30 cellular contexts compared by ENCODE assay signal in genomic region chr20:49752504-49752903, GRCh38.
"Had no signal": no experiment of that assay in that cellular context is flagged by ENCODE, and none has a peak within 500 bp of the region (broad histone marks: within the 10 kb centered on the region; RNA-seq: fewer than 3 reads in every experiment).

No MANE protein-coding gene starts in this region.

- DNase-seq: activated CD4-positive, alpha-beta T cell treated with anti-CD3 and anti-CD28 coated beads for 48 hours; activated CD4-positive, alpha-beta T cell treated with anti-CD3 and anti-CD28 coated beads, Interleukin-2, amount 50 U/mL, for 48 hours; activated CD8-positive, alpha-beta memory T cell treated with anti-CD3 and anti-CD28 coated beads for 24 hours; activated effector memory CD4-positive, alpha-beta T cell treated with anti-CD3 and anti-CD28 coated beads, Interleukin-2, amount 50 U/mL, for 16 hours; activated naive CD4-positive, alpha-beta T cell treated with anti-CD3 and anti-CD28 coated beads for 36 hours; activated naive CD8-positive, alpha-beta T cell treated with anti-CD3 and anti-CD28 coated beads for 36 hours; brain microvascular endothelial cell; caudate nucleus; cortex of kidney; effector memory CD8-positive, alpha-beta T cell; erythroblast; left cardiac atrium; left ventricle myocardium superior; naive thymus-derived CD4-positive, alpha-beta T cell; nucleus accumbens; pancreas; retina; stimulated activated naive CD4-positive, alpha-beta T cell; T-helper 17 cell; T1000; testis; transverse colon; WERI-Rb-1 had no signal

- H3K4me2 ChIP-seq: hepatocyte had no signal

- H3K27me3 Mint-ChIP-seq: effector memory CD8-positive, alpha-beta T cell had no signal

- H3K36me3 ChIP-seq: brain microvascular endothelial cell, gastroesophageal sphincter, pancreas, prostate gland, transverse colon, WERI-Rb-1 had no signal

- H3K27ac Mint-ChIP-seq: activated naive CD4-positive, alpha-beta T cell treated with anti-CD3 and anti-CD28 coated beads for 36 hours; activated naive CD8-positive, alpha-beta T cell treated with anti-CD3 and anti-CD28 coated beads for 36 hours; activated T-helper 1 cell treated with anti-CD3 and anti-CD28 coated beads, Interleukin-12 subunit alpha, Interleukin-12 subunit beta, Interleukin-2, Interleukin-4 antibody, amounts not matched to agents 30 ng/mL and 10 ng/mL and 1 ng/mL, durations not matched to agents 14 hours and 24 hours and 36 hours; effector memory CD8-positive, alpha-beta T cell; naive thymus-derived CD4-positive, alpha-beta T cell; T-helper 17 cell had no signal

- H3K9me3 ChIP-seq: gastroesophageal sphincter, pancreas, prostate gland, testis, transverse colon had no signal

- H3K4me1 ChIP-seq: prostate gland had no signal

- H2AFZ ChIP-seq: hepatocyte had no signal

- H3K4me3 ChIP-seq: gastroesophageal sphincter, hepatocyte, pancreas, prostate gland, testis, transverse colon had no signal

- H3K36me3 Mint-ChIP-seq: activated naive CD8-positive, alpha-beta T cell treated with anti-CD3 and anti-CD28 coated beads for 36 hours had no signal

- H3K27ac ChIP-seq: brain microvascular endothelial cell, gastroesophageal sphincter, hepatocyte, pancreas, prostate gland, testis, WERI-Rb-1 had no signal

- H3K27me3 ChIP-seq: brain microvascular endothelial cell, gastroesophageal sphincter, hepatocyte, pancreas, testis, transverse colon had no signal

- H3K9me3 Mint-ChIP-seq: activated naive CD4-positive, alpha-beta T cell treated with anti-CD3 and anti-CD28 coated beads for 36 hours; activated naive CD8-positive, alpha-beta T cell treated with anti-CD3 and anti-CD28 coated beads for 36 hours; activated T-helper 1 cell treated with anti-CD3 and anti-CD28 coated beads, Interleukin-12 subunit alpha, Interleukin-12 subunit beta, Interleukin-2, Interleukin-4 antibody, amounts not matched to agents 30 ng/mL and 10 ng/mL and 1 ng/mL, durations not matched to agents 14 hours and 24 hours and 36 hours; effector memory CD8-positive, alpha-beta T cell had no signal

- ATAC-seq: activated CD4-positive, CD25-positive, alpha-beta regulatory T cell treated with anti-CD3 and anti-CD28 coated beads, Interleukin-2, amount 50 U/mL, for 24 hours; effector memory CD8-positive, alpha-beta T cell; gastroesophageal sphincter; left cardiac atrium; left ventricle myocardium superior; naive thymus-derived CD4-positive, alpha-beta T cell; pancreas; T-helper 17 cell had no signal

- H3K79me2 ChIP-seq: hepatocyte had no signal

- FAIRE-seq: astrocyte, keratinocyte, pancreas had no signal

- H3K4me3 Mint-ChIP-seq: activated naive CD4-positive, alpha-beta T cell treated with anti-CD3 and anti-CD28 coated beads for 36 hours; activated naive CD8-positive, alpha-beta T cell treated with anti-CD3 and anti-CD28 coated beads for 36 hours; activated T-helper 1 cell treated with anti-CD3 and anti-CD28 coated beads, Interleukin-12 subunit alpha, Interleukin-12 subunit beta, Interleukin-2, Interleukin-4 antibody, amounts not matched to agents 30 ng/mL and 10 ng/mL and 1 ng/mL, durations not matched to agents 14 hours and 24 hours and 36 hours; effector memory CD8-positive, alpha-beta T cell; naive thymus-derived CD4-positive, alpha-beta T cell; T-helper 17 cell had no signal
